16 cellular contexts compared by ENCODE assay signal in genomic region chr9:125153712-125154367, GRCh38.
"Had no signal": no experiment of that assay in that cellular context is flagged by ENCODE, and none has a peak within 500 bp of the region (broad histone marks: within the 10 kb centered on the region; RNA-seq: fewer than 3 reads in every experiment).

No MANE protein-coding gene starts in this region.

- DNase-seq: cerebellar nuclear complex; colonic mucosa; dermis blood vessel endothelial cell; islet precursor cell; left lung; mesenchymal stem cell; midbrain; naive thymus-derived CD8-positive, alpha-beta T cell; stimulated activated CD4-positive, alpha-beta T cell treated with anti-CD3 and anti-CD28 coated beads, Interleukin-4, amount 100 ng/mL, for 1 hour; stimulated activated CD8-positive, alpha-beta memory T cell treated with anti-CD3 and anti-CD28 coated beads, Interleukin-4, amount 100 ng/mL, for 48 hours; stimulated activated naive CD8-positive, alpha-beta T cell treated with anti-CD3 and anti-CD28 coated beads, Interleukin-15, Interleukin-2, amounts not matched to agents 100 U/mL and 50 U/mL, for 24 hours; thyroid gland had no signal

- ATAC-seq: left lung; naive thymus-derived CD8-positive, alpha-beta T cell; stimulated activated effector memory CD8-positive, alpha-beta T cell treated with anti-CD3 and anti-CD28 coated beads, Interleukin-12 subunit alpha, Interleukin-12 subunit beta, amount 100 ng/mL, for 72 hours; stimulated activated naive CD8-positive, alpha-beta T cell treated with anti-CD3 and anti-CD28 coated beads, Interleukin-15, Interleukin-2, amounts not matched to agents 100 U/mL and 50 U/mL, for 24 hours had no signal

- H3K27me3 ChIP-seq: colonic mucosa, left lung, neutrophil, suprapubic skin, thyroid gland had no signal

- H3K27ac ChIP-seq: colonic mucosa, left lung, neutrophil, suprapubic skin, thyroid gland had no signal

- H3K9me3 ChIP-seq: colonic mucosa, left lung, neutrophil, suprapubic skin, thyroid gland had no signal

- H3K4me1 ChIP-seq: colonic mucosa, left lung, suprapubic skin, thyroid gland had no signal

- H3K4me3 ChIP-seq: colonic mucosa, left lung, lung, suprapubic skin, thyroid gland had no signal
